ENCODE assay signal across 8 cellular contexts in the genomic region with DNA sequence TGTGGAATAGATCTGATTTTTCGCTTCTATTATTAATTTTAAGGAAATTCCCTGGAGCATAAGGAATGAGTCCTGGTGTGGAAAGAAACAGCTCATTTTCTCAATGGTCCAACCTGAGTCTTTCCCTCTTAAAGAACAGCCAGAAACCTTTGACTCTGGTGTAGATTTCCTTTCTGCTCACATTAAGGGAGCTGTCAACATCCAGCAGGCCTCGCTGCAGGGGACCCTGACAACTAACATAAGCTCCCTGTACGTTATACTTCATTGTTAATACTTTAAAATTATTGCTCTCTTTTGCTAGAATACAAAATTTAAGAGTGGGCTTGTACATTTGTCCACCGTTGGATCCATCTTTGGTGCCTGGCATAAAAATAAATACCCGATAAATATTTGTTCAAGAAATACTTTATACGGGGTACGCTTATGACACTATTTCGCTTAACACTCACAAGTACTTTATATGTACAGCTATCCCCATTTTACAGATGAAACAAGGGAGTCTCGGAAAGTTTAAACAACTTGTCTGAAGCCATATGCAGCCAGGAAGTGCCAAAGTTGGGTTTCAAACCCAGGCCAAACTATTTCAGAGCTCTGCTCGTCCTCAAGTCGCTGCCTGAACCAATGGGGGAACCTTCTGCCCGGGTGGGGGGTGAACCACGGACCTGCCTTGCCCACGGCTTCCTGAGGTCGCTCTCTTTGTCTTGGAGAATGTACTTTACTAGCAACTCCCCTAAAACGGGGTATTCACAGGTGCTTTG. TPM values are rescaled to one million over a fixed set of nuclear protein-coding genes. Genes with fewer than 3 reads are reported as not detected.
DNase-seq lines count a peak whose midpoint lies in the region; ATAC-seq, FAIRE-seq and TF ChIP-seq lines count a peak whose summit lies in the region.

No MANE protein-coding gene starts in this region.

- H3K4me3 ChIP-seq in MG63 (peak overlapping the region; percentile 94), iPS DF 6.9 (ENCODE audit: low read length) (peak overlapping the region; percentile 98), small intestine (ENCODE audit: low read depth in 1 of 2, low read length in 2 of 2) (peak overlapping the region; percentile 85 to 91)

- H3K4me1 ChIP-seq in iPS DF 6.9 (ENCODE audit: control insufficient read depth, insufficient read depth, low read length): no peaks in the 10 kb centered on the region
- peaks cover 1 to 9% of the 10 kb centered on the region in 2 donors for H3K4me1 ChIP-seq in small intestine (ENCODE audit: control insufficient read depth in 2 of 2, insufficient read depth in 1 of 2, low read depth in 1 of 2, low read length in 1 of 2)

- H3K9me3 ChIP-seq in CD4-positive, alpha-beta T cell (ENCODE audit: control insufficient read depth, low read length): no peaks in the 10 kb centered on the region
- H3K9me3 ChIP-seq in MG63 (no peaks in the 10 kb centered on the region), iPS DF 6.9 (ENCODE audit: control insufficient read depth, insufficient read depth, low read length) (no peaks in the 10 kb centered on the region), small intestine (ENCODE audit: control insufficient read depth, low read depth) (no peaks in the 10 kb centered on the region)

- no peaks in the 10 kb centered on the region for H3K27me3 Mint-ChIP-seq in CD4-positive, alpha-beta T cell
- no peaks in the 10 kb centered on the region for H3K27me3 Mint-ChIP-seq in activated naive CD4-positive, alpha-beta T cell treated with anti-CD3 and anti-CD28 coated beads, Interleukin-2, amount 50 U/mL, for 24 hours

- peak overlapping the region; percentile 97 for H3K27ac Mint-ChIP-seq in CD4-positive, alpha-beta T cell
- H3K27ac Mint-ChIP-seq in activated naive CD4-positive, alpha-beta T cell treated with anti-CD3 and anti-CD28 coated beads, Interleukin-2, amount 50 U/mL, for 24 hours: peak overlapping the region; percentile 95

- peak; percentile 47 for ATAC-seq in CD4-positive, alpha-beta T cell (ENCODE audit: poor library complexity)

- CTCF ChIA-PET in CD4-positive, alpha-beta T cell (lab: Charles Lee): interaction anchor here (0.7 to 2.5 kb wide), 7 partner anchors 11 to 114 kb away, joined by 3 to 8 read pairs (median 4); no protein-coding TSS in a partner anchor

- peak overlapping the region; percentile 95 for H3K27ac ChIP-seq in CD4-positive, alpha-beta T cell (ENCODE audit: low read depth, low read length)
- H3K27ac ChIP-seq in iPS DF 6.9 (ENCODE audit: low read length) (no peak overlapping the region), small intestine (ENCODE audit: low read depth in 1 of 2, low read length in 1 of 2) (peak overlapping the region; percentile 96 to 97)

- POLR2A ChIA-PET in CD4-positive, alpha-beta T cell (lab: Charles Lee): interaction anchor here (0.6 to 4.3 kb wide), 32 partner anchors 13 to 1049 kb away, joined by 3 to 37 read pairs (median 6); a partner anchor contains a TSS

- FAIRE-seq in GM19239 (lab: Jason Lieb, UNC): peak; percentile 90
- no peak for FAIRE-seq in small intestine (lab: Jason Lieb, UNC)

- intact Hi-C loops in CD4-positive, alpha-beta T cell (cut with DNase I, micrococcal nuclease): loop anchor here (2.0 to 10.0 kb wide), 2 partner anchors 26 to 1038 kb away; a partner anchor contains a TSS

- H3K36me3 Mint-ChIP-seq in CD4-positive, alpha-beta T cell (ENCODE audit: low read depth): peaks cover 59% of the 10 kb centered on the region
- H3K36me3 Mint-ChIP-seq in activated naive CD4-positive, alpha-beta T cell treated with anti-CD3 and anti-CD28 coated beads, Interleukin-2, amount 50 U/mL, for 24 hours: peaks cover 20% of the 10 kb centered on the region

- H3K27me3 ChIP-seq in CD4-positive, alpha-beta T cell (ENCODE audit: control insufficient read depth, insufficient read depth, low read length): no peaks in the 10 kb centered on the region
- H3K27me3 ChIP-seq in MG63: no peaks in the 10 kb centered on the region
- no peaks in the 10 kb centered on the region for H3K27me3 ChIP-seq in iPS DF 6.9 (ENCODE audit: control insufficient read depth, insufficient read depth, low read length)
- H3K27me3 ChIP-seq in small intestine (ENCODE audit: control insufficient read depth in 2 of 2, insufficient read depth in 2 of 2, low read length in 2 of 2): no peaks in the 10 kb centered on the region

- H3K36me3 ChIP-seq in MG63: peaks cover 39% of the 10 kb centered on the region
- H3K36me3 ChIP-seq in iPS DF 6.9 (ENCODE audit: control insufficient read depth, insufficient read depth, low read length): no peaks in the 10 kb centered on the region; the same call in 1 of the 2 replicates
- peaks cover 2 to 3% of the 10 kb centered on the region in 2 donors for H3K36me3 ChIP-seq in small intestine (ENCODE audit: control insufficient read depth in 2 of 2, insufficient read depth in 2 of 2, low read length in 2 of 2)

- DNase-seq in CD4-positive, alpha-beta T cell: peak in 5 of 10 experiments; percentile 19 to 35 (median 27)
- DNase-seq in GM19239 (ENCODE audit: insufficient read length, low spot score): peak; percentile 21
- peak; percentile 56 for DNase-seq in MG63
- no peak for DNase-seq in iPS DF 6.9 (ENCODE audit: low read depth, low spot score)
- DNase-seq in small intestine: peak; percentile 19
- no peak for DNase-seq in NCI-H1436 (lab: John Stamatoyannopoulos, UW)
- DNase-seq in GOT3 (lab: John Stamatoyannopoulos, UW): no peak

- peak overlapping the region; percentile 93 for H3K4me3 Mint-ChIP-seq in CD4-positive, alpha-beta T cell
- H3K4me3 Mint-ChIP-seq in activated naive CD4-positive, alpha-beta T cell treated with anti-CD3 and anti-CD28 coated beads, Interleukin-2, amount 50 U/mL, for 24 hours: peak overlapping the region; percentile 89

- no CpG with 5 or more reads among the region's 16 CpGs for whole genome bisulfite sequencing in iPS DF 6.9 (ENCODE audit: insufficient coverage, insufficient read length)
- 6 to 9% (median 7%) methylated on average over 16 of the region's 16 CpGs for whole genome bisulfite sequencing in small intestine, 3 donors

- H3K9me3 Mint-ChIP-seq in CD4-positive, alpha-beta T cell: no peaks in the 10 kb centered on the region
- no peaks in the 10 kb centered on the region for H3K9me3 Mint-ChIP-seq in activated naive CD4-positive, alpha-beta T cell treated with anti-CD3 and anti-CD28 coated beads, Interleukin-2, amount 50 U/mL, for 24 hours

- TF ChIP-seq CTCF in CD4-positive, alpha-beta T cell (IDR thresholded peaks at IDR 0.05): no peak

- peaks cover 57% of the 10 kb centered on the region for H3K4me1 Mint-ChIP-seq in CD4-positive, alpha-beta T cell (ENCODE audit: low read depth)
- H3K4me1 Mint-ChIP-seq in activated naive CD4-positive, alpha-beta T cell treated with anti-CD3 and anti-CD28 coated beads, Interleukin-2, amount 50 U/mL, for 24 hours: peaks cover 48% of the 10 kb centered on the region

RNA-seq across cellular contexts. Expression of a gene that starts 0.6 kb away (rescaled TPM):
- 10 to 100 TPM; 65.4 to 68.6 TPM for total RNA-seq in CD4-positive, alpha-beta T cell
- total RNA-seq in MG63 (2014; rRNA removed; shearing (Covaris generic); ENCODE audit: low replicate concordance): 57.9 and 83.9 TPM in 2 replicates
- 10 to 100 TPM; 75.4 to 94.8 (median 76.1) TPM for polyA plus RNA-seq in small intestine

RNA-seq across cellular contexts. Expression of a gene that starts 18.0 kb away (rescaled TPM):
- not detected for total RNA-seq in CD4-positive, alpha-beta T cell
- 0.53 TPM in 1 of 2 replicates, not detected in the other for total RNA-seq in MG63 (2014; rRNA removed; shearing (Covaris generic); ENCODE audit: low replicate concordance)
- 1 to 10 TPM; 1.2 to 5.1 (median 3.6) TPM for polyA plus RNA-seq in small intestine

RNA-seq across cellular contexts. Expression of a gene that starts 56.6 kb away (rescaled TPM):
- total RNA-seq in CD4-positive, alpha-beta T cell: not detected
- not detected in 2 replicates for total RNA-seq in MG63 (2014; rRNA removed; shearing (Covaris generic); ENCODE audit: low replicate concordance)
- under 1 TPM in 1 of 3 donors, not detected in 2; 0.48 TPM for polyA plus RNA-seq in small intestine

Comparison
In these comparisons a context has a peak if more than half of its experiments do, and no peak if none do; other contexts are left out.
1. DNase-seq: peak in GM19239 (single experiment), MG63 (single experiment) and small intestine (single experiment); none in iPS DF 6.9 (single experiment), NCI-H1436 (single experiment) and GOT3 (single experiment).
2. Peak in every context shown above with its lines, with median percentiles within 50 percentile points of each other: H3K4me3 ChIP-seq.